Comparison of ENCODE assay signal across 22 cellular contexts in genomic region chr6:131761061-131761761, GRCh38. TPM values are rescaled to one million over a fixed set of nuclear protein-coding genes. Genes with fewer than 3 reads are reported as not detected.
A peak's percentile ranks its signal among the peaks of the same experiment; 100 is the strongest.
DNase-seq lines count a peak whose midpoint lies in the region; ATAC-seq and TF ChIP-seq lines count a peak whose summit lies in the region.
"Had no signal": no experiment of that assay in that cellular context is flagged by ENCODE, and none has a peak within 500 bp of the region (broad histone marks: within the 10 kb centered on the region; RNA-seq: fewer than 3 reads in every experiment).

No MANE protein-coding gene starts in this region.

- H3K4me3 Mint-ChIP-seq in naive thymus-derived CD4-positive, alpha-beta T cell: no peak overlapping the region
- H3K4me3 Mint-ChIP-seq: activated naive CD4-positive, alpha-beta T cell treated with anti-CD3 and anti-CD28 coated beads, Interleukin-2, amount 10 ng/mL, durations not matched to agents 7 days and 5 days; central memory CD8-positive, alpha-beta T cell; stimulated activated naive B cell treated with anti-CD40 and anti-IgM and Interleukin-4, amounts not matched to agents 10 μg/mL and 1 μg/mL and 100 μg/mL, for 72 hours had no signal

- H3K4me1 ChIP-seq in GM23248 (ENCODE audit: insufficient read depth): peaks cover 80% of the 10 kb centered on the region
- H3K4me1 ChIP-seq in RWPE2 (ENCODE audit: insufficient read depth, poor library complexity, severe bottlenecking): no peaks in the 10 kb centered on the region
- peaks cover 20% of the 10 kb centered on the region for H3K4me1 ChIP-seq in fibroblast of lung (ENCODE audit: control insufficient read depth, extremely low read depth, insufficient read depth, low read length)
- peaks cover 14% of the 10 kb centered on the region for H3K4me1 ChIP-seq in smooth muscle cell (ENCODE audit: low read depth)
- no peaks in the 10 kb centered on the region for H3K4me1 ChIP-seq in naive thymus-derived CD4-positive, alpha-beta T cell (ENCODE audit: control insufficient read depth in 2 of 2, insufficient read depth in 2 of 2, low read length in 2 of 2)
- H3K4me1 ChIP-seq: upper lobe of right lung had no signal

- H4K20me1 ChIP-seq in GM23248 (ENCODE audit: insufficient read depth): no peaks in the 10 kb centered on the region
- H4K20me1 ChIP-seq in fibroblast of lung (ENCODE audit: control insufficient read depth, extremely low read depth, insufficient read depth, low read length): no peaks in the 10 kb centered on the region
- H4K20me1 ChIP-seq in smooth muscle cell (ENCODE audit: low read depth): no peaks in the 10 kb centered on the region

- DNase-seq in GM23248 (peak; percentile 82), RWPE2 (ENCODE audit: low spot score) (no peak), fibroblast of lung (ENCODE audit: low read depth in 2 of 2) (peak; percentile 34 to 93), smooth muscle cell (lab: John Stamatoyannopoulos, UW; ENCODE audit: unreplicated experiment) (no peak), caudate nucleus (lab: John Stamatoyannopoulos, UW) (no peak), NCI-H1436 treated with DMSO at 0.1 percent for 48 hours (lab: John Stamatoyannopoulos, UW) (no peak)
- no peak for DNase-seq in naive thymus-derived CD4-positive, alpha-beta T cell
- DNase-seq: activated CD4-positive, CD25-positive, alpha-beta regulatory T cell treated with anti-CD3 and anti-CD28 coated beads, Interleukin-2, amount 50 U/mL, for 72 hours; activated CD8-positive, alpha-beta memory T cell treated with anti-CD3 and anti-CD28 coated beads, Interleukin-2, amount 50 U/mL, for 48 hours; activated naive CD4-positive, alpha-beta T cell treated with anti-CD3 and anti-CD28 coated beads, Interleukin-2, amount 10 ng/mL, durations not matched to agents 7 days and 5 days; C1 segment of cervical spinal cord; DMS79; heart left ventricle; NCI-H2029 treated with DMSO at 0.1 percent for 48 hours; NCI-H748 treated with DMSO at 0.1 percent for 48 hours; occipital lobe; stimulated activated naive B cell treated with anti-CD40 and anti-IgM and Interleukin-4, amounts not matched to agents 10 μg/mL and 1 μg/mL and 100 μg/mL, for 72 hours; upper lobe of right lung had no signal

- H3K79me2 ChIP-seq in GM23248 (ENCODE audit: insufficient read depth) (no peaks in the 10 kb centered on the region), fibroblast of lung (ENCODE audit: control insufficient read depth, insufficient read depth, low read length) (no peaks in the 10 kb centered on the region), smooth muscle cell (ENCODE audit: low read depth) (no peaks in the 10 kb centered on the region)

- H3K4me1 Mint-ChIP-seq in naive thymus-derived CD4-positive, alpha-beta T cell: no peaks in the 10 kb centered on the region
- H3K4me1 Mint-ChIP-seq: activated naive CD4-positive, alpha-beta T cell treated with anti-CD3 and anti-CD28 coated beads, Interleukin-2, amount 10 ng/mL, durations not matched to agents 7 days and 5 days; central memory CD8-positive, alpha-beta T cell had no signal

- WGBS in GM23248 (ENCODE audit: low coverage in 1 of 2, low lambda C conversion rate in 2 of 2, missing lambda C conversion rate in 2 of 2), 2 experiments: 34 to 36% methylated on average over 6 of the region's 6 CpGs
- WGBS in smooth muscle cell (ENCODE audit: low lambda C conversion rate): 51% methylated on average over 6 of the region's 6 CpGs

- TF ChIP-seq CTCF in RWPE2 (IDR thresholded peaks at IDR 0.05; ENCODE audit: poor library complexity, severe bottlenecking) (no peak), fibroblast of lung (conservative IDR thresholded peaks at IDR 0.05 in 1 of 2, IDR thresholded peaks at IDR 0.05 in 1 of 2; ENCODE audit: low read depth in 1 of 2, low read length in 2 of 2) (no peak), smooth muscle cell (IDR thresholded peaks at IDR 0.05; ENCODE audit: borderline replicate concordance, insufficient read depth, poor library complexity, severe bottlenecking) (no peak)

- no peaks in the 10 kb centered on the region for H3K9me3 Mint-ChIP-seq in naive thymus-derived CD4-positive, alpha-beta T cell
- H3K9me3 Mint-ChIP-seq: activated naive CD4-positive, alpha-beta T cell treated with anti-CD3 and anti-CD28 coated beads, Interleukin-2, amount 10 ng/mL, durations not matched to agents 7 days and 5 days; central memory CD8-positive, alpha-beta T cell; stimulated activated naive B cell treated with anti-CD40 and anti-IgM and Interleukin-4, amounts not matched to agents 10 μg/mL and 1 μg/mL and 100 μg/mL, for 72 hours had no signal

- H3K9me2 ChIP-seq in GM23248 (ENCODE audit: insufficient read depth): no peaks in the 10 kb centered on the region

- peaks cover 12 to 24% (median 14%) of the 10 kb centered on the region in 5 donors for H3K27me3 Mint-ChIP-seq in naive thymus-derived CD4-positive, alpha-beta T cell

- CTCF ChIA-PET in naive thymus-derived CD4-positive, alpha-beta T cell (lab: Charles Lee): no interaction called here

- no peak overlapping the region for H3K27ac Mint-ChIP-seq in naive thymus-derived CD4-positive, alpha-beta T cell
- H3K27ac Mint-ChIP-seq: activated naive CD4-positive, alpha-beta T cell treated with anti-CD3 and anti-CD28 coated beads, Interleukin-2, amount 10 ng/mL, durations not matched to agents 7 days and 5 days had no signal

- no peak overlapping the region for H3K4me3 ChIP-seq in GM23248
- no peak overlapping the region for H3K4me3 ChIP-seq in RWPE2 (ENCODE audit: severe bottlenecking)
- H3K4me3 ChIP-seq in fibroblast of lung (replicated peaks in 1 of 4; ENCODE audit: control extremely low read depth in 1 of 4, insufficient read depth in 1 of 4, low read depth in 3 of 4, low read length in 4 of 4): no peak overlapping the region
- H3K4me3 ChIP-seq in smooth muscle cell: no peak overlapping the region
- H3K4me3 ChIP-seq in naive thymus-derived CD4-positive, alpha-beta T cell (ENCODE audit: low read length): no peak overlapping the region
- H3K4me3 ChIP-seq: heart left ventricle, skin epidermis, upper lobe of right lung had no signal

- POLR2A ChIA-PET in naive thymus-derived CD4-positive, alpha-beta T cell (lab: Charles Lee): interaction anchor here (0.6 kb wide), 1 partner anchor 102 kb away, joined by 5 read pairs; no protein-coding TSS in a partner anchor

- no peaks in the 10 kb centered on the region for H3K9me3 ChIP-seq in GM23248 (ENCODE audit: low read depth)
- no peaks in the 10 kb centered on the region for H3K9me3 ChIP-seq in RWPE2 (ENCODE audit: severe bottlenecking)
- no peaks in the 10 kb centered on the region for H3K9me3 ChIP-seq in fibroblast of lung (ENCODE audit: control insufficient read depth, insufficient read depth, low read depth, low read length)
- H3K9me3 ChIP-seq in smooth muscle cell (replicated peaks; ENCODE audit: low read depth): no peaks in the 10 kb centered on the region
- H3K9me3 ChIP-seq in naive thymus-derived CD4-positive, alpha-beta T cell (ENCODE audit: control insufficient read depth in 2 of 3, low read length in 3 of 3): no peaks in the 10 kb centered on the region
- H3K9me3 ChIP-seq: heart left ventricle, upper lobe of right lung had no signal

- intact Hi-C loops in naive thymus-derived CD4-positive, alpha-beta T cell (cut with micrococcal nuclease): no loop called here

- in situ Hi-C loops in GM23248 (cut with MboI): no loop called here

- ATAC-seq in RWPE2 (ENCODE audit: low read depth): peak; percentile 83
- ATAC-seq in naive thymus-derived CD4-positive, alpha-beta T cell: no peak
- ATAC-seq: heart left ventricle; stimulated activated naive B cell treated with anti-CD40 and anti-IgM and Interleukin-4, amounts not matched to agents 10 μg/mL and 1 μg/mL and 100 μg/mL, for 72 hours; upper lobe of right lung had no signal

- H3K27me3 ChIP-seq in GM23248 (replicated peaks; ENCODE audit: insufficient read depth) (no peaks in the 10 kb centered on the region), RWPE2 (ENCODE audit: insufficient read depth, poor library complexity, severe bottlenecking) (no peaks in the 10 kb centered on the region), fibroblast of lung (ENCODE audit: control insufficient read depth, insufficient read depth, low read length) (no peaks in the 10 kb centered on the region), smooth muscle cell (ENCODE audit: low read depth) (no peaks in the 10 kb centered on the region)
- no peaks in the 10 kb centered on the region for H3K27me3 ChIP-seq in naive thymus-derived CD4-positive, alpha-beta T cell (ENCODE audit: control insufficient read depth in 2 of 2, insufficient read depth in 2 of 2, low read length in 2 of 2)
- H3K27me3 ChIP-seq: heart left ventricle, upper lobe of right lung had no signal

- H3K27ac ChIP-seq in GM23248: 0 out of 2 replicates have a peak overlapping the region, but pooled peaks have one; percentile 0
- no peak overlapping the region for H3K27ac ChIP-seq in RWPE2 (ENCODE audit: poor library complexity, severe bottlenecking)
- no peak overlapping the region for H3K27ac ChIP-seq in fibroblast of lung (ENCODE audit: insufficient read depth, low read length)
- peak overlapping the region; percentile 70 for H3K27ac ChIP-seq in smooth muscle cell (ENCODE audit: low read depth)
- H3K27ac ChIP-seq in caudate nucleus (ENCODE audit: low read depth, low read length): no peak overlapping the region
- H3K27ac ChIP-seq in naive thymus-derived CD4-positive, alpha-beta T cell (ENCODE audit: low read depth, low read length): no peak overlapping the region
- H3K27ac ChIP-seq: heart left ventricle, skin epidermis, upper lobe of right lung had no signal

- H3K36me3 Mint-ChIP-seq in naive thymus-derived CD4-positive, alpha-beta T cell: no peaks in the 10 kb centered on the region
- H3K36me3 Mint-ChIP-seq: activated naive CD4-positive, alpha-beta T cell treated with anti-CD3 and anti-CD28 coated beads, Interleukin-2, amount 10 ng/mL, durations not matched to agents 7 days and 5 days; stimulated activated naive B cell treated with anti-CD40 and anti-IgM and Interleukin-4, amounts not matched to agents 10 μg/mL and 1 μg/mL and 100 μg/mL, for 72 hours had no signal

- H3K4me2 ChIP-seq in GM23248 (ENCODE audit: unreplicated experiment) (peak overlapping the region; percentile 31), fibroblast of lung (ENCODE audit: extremely low read depth, insufficient read depth, low read length) (no peak overlapping the region), smooth muscle cell (peak overlapping the region; percentile 17)

- H3K36me3 ChIP-seq in GM23248 (ENCODE audit: low read depth) (no peaks in the 10 kb centered on the region), RWPE2 (ENCODE audit: low read depth) (no peaks in the 10 kb centered on the region), fibroblast of lung (ENCODE audit: control insufficient read depth, insufficient read depth, low read length) (no peaks in the 10 kb centered on the region), smooth muscle cell (ENCODE audit: low read depth) (no peaks in the 10 kb centered on the region)
- no peaks in the 10 kb centered on the region for H3K36me3 ChIP-seq in naive thymus-derived CD4-positive, alpha-beta T cell (ENCODE audit: control insufficient read depth in 2 of 3, insufficient read depth in 3 of 3, low read length in 3 of 3)
- H3K36me3 ChIP-seq: heart left ventricle, upper lobe of right lung had no signal

- no peak overlapping the region for H2AFZ ChIP-seq in GM23248
- H2AFZ ChIP-seq in fibroblast of lung (ENCODE audit: low read length): no peak overlapping the region
- no peak overlapping the region for H2AFZ ChIP-seq in smooth muscle cell (ENCODE audit: low read depth)

- H3K9ac ChIP-seq in GM23248 (no peak overlapping the region), fibroblast of lung (ENCODE audit: insufficient read depth, low read length) (no peak overlapping the region), smooth muscle cell (ENCODE audit: low read depth) (no peak overlapping the region)

- H3F3A ChIP-seq in GM23248 (ENCODE audit: insufficient read depth) (peaks cover 59% of the 10 kb centered on the region), smooth muscle cell (ENCODE audit: low read depth) (peaks cover 18% of the 10 kb centered on the region)

RNA-seq across cellular contexts. Expression of gene ENPP1, which starts 46.6 kb away (rescaled TPM):
- total RNA-seq in GM23248 (2014; rRNA removed; shearing (Covaris generic)): 53.7 and 60.4 TPM in 2 replicates
- polyA plus RNA-seq in GM23248 (2016; fragmentation: Nextera tagmentation; extraction: Ambion mirVana) (34.2 and 36.3 TPM in 2 replicates), fibroblast of lung (48.6 and 51.7 TPM in 2 replicates), smooth muscle cell (193 and 329 TPM in 2 replicates)
- total RNA-seq in fibroblast of lung (13.1 and 85.4 TPM in 2 replicates), smooth muscle cell (433 and 501 TPM in 2 replicates)
- polyA plus RNA-seq in fibroblast of lung (2012): 22.8 and 24.8 TPM in 2 replicates
- polyA minus RNA-seq in fibroblast of lung (ENCODE audit: low replicate concordance): 13.0 and 15.2 TPM in 2 replicates
- under 1 TPM in 4 of 5 experiments, not detected in 1; 0.07 to 0.69 (median 0.21) TPM for total RNA-seq in naive thymus-derived CD4-positive, alpha-beta T cell
- not detected for polyA plus RNA-seq in naive thymus-derived CD4-positive, alpha-beta T cell

RNA-seq across cellular contexts. Expression of gene CTAGE9, which starts 50.4 kb away (rescaled TPM):
- total RNA-seq in GM23248 (2014; rRNA removed; shearing (Covaris generic)): not detected in 2 replicates
- polyA plus RNA-seq in GM23248 (2016; fragmentation: Nextera tagmentation; extraction: Ambion mirVana) (not detected in 2 replicates), fibroblast of lung (not detected in 2 replicates), smooth muscle cell (not detected in 2 replicates)
- total RNA-seq in fibroblast of lung (not detected in 2 replicates), smooth muscle cell (not detected in 2 replicates)
- not detected in 2 replicates for polyA plus RNA-seq in fibroblast of lung (2012)
- polyA minus RNA-seq in fibroblast of lung (ENCODE audit: low replicate concordance): not detected in 2 replicates
- not detected for total RNA-seq in naive thymus-derived CD4-positive, alpha-beta T cell
- polyA plus RNA-seq in naive thymus-derived CD4-positive, alpha-beta T cell: not detected
- total RNA-seq: heart left ventricle; mononuclear cell; occipital lobe; T-helper 1 cell treated with Interleukin-12 subunit alpha and Interleukin-12 subunit beta and Interleukin-4 antibody, amounts not matched to agents 30 ng/mL and 1 ng/mL, for 36 hours; upper lobe of right lung had no signal
- polyA plus RNA-seq: heart left ventricle had no signal

Comparison
In these comparisons a context has a peak if more than half of its experiments do, and no peak if none do; other contexts are left out.
1. DNase-seq: peak in GM23248 (single experiment) and fibroblast of lung (2 of 2); none in RWPE2 (single experiment), smooth muscle cell (single experiment), caudate nucleus (0 of 61), NCI-H1436 treated with DMSO at 0.1 percent for 48 hours (single experiment) and naive thymus-derived CD4-positive, alpha-beta T cell (0 of 9).
2. H3K27ac ChIP-seq: peak in GM23248 (single experiment) and smooth muscle cell (single experiment); none in RWPE2 (single experiment), fibroblast of lung (single experiment), caudate nucleus (single experiment) and naive thymus-derived CD4-positive, alpha-beta T cell (single experiment).